ENCODE assay signal across 17 cellular contexts in genomic region chr11:86742436-86742805, GRCh38. TPM values are rescaled to one million over a fixed set of nuclear protein-coding genes. Genes with fewer than 3 reads are reported as not detected.
DNase-seq lines count a peak whose midpoint lies in the region; ATAC-seq, FAIRE-seq and TF ChIP-seq lines count a peak whose summit lies in the region.
"Had no signal": no experiment of that assay in that cellular context is flagged by ENCODE, and none has a peak within 500 bp of the region (broad histone marks: within the 10 kb centered on the region; RNA-seq: fewer than 3 reads in every experiment).

No MANE protein-coding gene starts in this region.

- TF ChIP-seq RAD21 in A549 (conservative IDR thresholded peaks at IDR 0.05 in 1 of 2, IDR thresholded peaks at IDR 0.05 in 1 of 2) = no peak

- ATAC-seq in A549 = peak; percentile 4 to 24; a peak in 3 of 6 replicates
- ATAC-seq in RWPE2 (ENCODE audit: low read depth) = no peak
- ATAC-seq: GM23338 had no signal

- peaks cover 4% of the 10 kb centered on the region for H3K27me3 Mint-ChIP-seq in progenitor cell of endocrine pancreas
- H3K27me3 Mint-ChIP-seq: naive B cell had no signal

- H3K36me3 ChIP-seq in RWPE2 (ENCODE audit: low read depth) = no peaks in the 10 kb centered on the region

- H3K4me2 ChIP-seq in A549 = peak overlapping the region; percentile 80
- H3K4me2 ChIP-seq: GM23338 had no signal

- H3K27ac ChIP-seq in A549 (peak overlapping the region; percentile 88 to 93), RWPE2 (ENCODE audit: poor library complexity, severe bottlenecking) (peak overlapping the region; percentile 99), epithelial cell of prostate (peak overlapping the region; percentile 95)

- no peak for TF ChIP-seq EP300 in A549 (IDR thresholded peaks at IDR 0.05)

- H3K27me3 ChIP-seq in RWPE2 (ENCODE audit: insufficient read depth, poor library complexity, severe bottlenecking) = no peaks in the 10 kb centered on the region

- POLR2A ChIA-PET in A549 (lab: Yijun Ruan, JAX) = interaction anchor here (0.7 to 1.1 kb wide), 3 partner anchors 56 to 134 kb away, joined by 3 to 5 read pairs (median 3); partner anchors contain the start of gene PRSS23

- no peak for TF ChIP-seq POLR2A in A549 (IDR thresholded peaks at IDR 0.05; ENCODE audit: low read length)

- H3K4me1 ChIP-seq in A549 (peaks cover 84% of the 10 kb centered on the region), RWPE2 (ENCODE audit: insufficient read depth, poor library complexity, severe bottlenecking) (peaks cover 55% of the 10 kb centered on the region)

- H3K9me3 ChIP-seq in A549 (peaks cover 6% of the 10 kb centered on the region; the same call in 1 of the 3 replicates), RWPE2 (ENCODE audit: severe bottlenecking) (no peaks in the 10 kb centered on the region)

- H3K9me3 Mint-ChIP-seq in progenitor cell of endocrine pancreas (ENCODE audit: low read depth) = peaks cover 3% of the 10 kb centered on the region
- H3K9me3 Mint-ChIP-seq: immature natural killer cell had no signal

- no peak for FAIRE-seq in A549 (lab: Jason Lieb, UNC)
- FAIRE-seq: GM12891 had no signal

- no peak overlapping the region for H3K4me3 ChIP-seq in A549
- H3K4me3 ChIP-seq in RWPE2 (ENCODE audit: severe bottlenecking) = no peak overlapping the region
- H3K4me3 ChIP-seq: GM23338 had no signal

- peaks cover 1% of the 10 kb centered on the region for H3K36me3 Mint-ChIP-seq in progenitor cell of endocrine pancreas (ENCODE audit: insufficient read depth)
- H3K36me3 Mint-ChIP-seq: immature natural killer cell, naive B cell had no signal

- peaks cover 9% of the 10 kb centered on the region for H3K4me1 Mint-ChIP-seq in progenitor cell of endocrine pancreas (ENCODE audit: low read depth)
- H3K4me1 Mint-ChIP-seq: immature natural killer cell, naive B cell had no signal

- CTCF ChIA-PET in A549 (lab: Yijun Ruan, JAX) = interaction anchor here (0.9 to 1.3 kb wide), 3 partner anchors 58 to 70 kb away, joined by 3 to 9 read pairs (median 6); partner anchors contain the start of gene PRSS23

- no peak for TF ChIP-seq CTCF in A549 (IDR thresholded peaks at IDR 0.05)
- no peak for TF ChIP-seq CTCF in RWPE2 (IDR thresholded peaks at IDR 0.05; ENCODE audit: poor library complexity, severe bottlenecking)
- TF ChIP-seq CTCF in progenitor cell of endocrine pancreas (IDR thresholded peaks at IDR 0.05; ENCODE audit: unreplicated experiment) = no peak

- 78% methylated on average over 3 of the region's 3 CpGs for WGBS in A549 (ENCODE audit: missing lambda C conversion rate)

- H3K27ac Mint-ChIP-seq in progenitor cell of endocrine pancreas = peak overlapping the region; percentile 71
- H3K27ac Mint-ChIP-seq: GM23338, immature natural killer cell, naive B cell had no signal

- H3K4me3 Mint-ChIP-seq in progenitor cell of endocrine pancreas (ENCODE audit: low read depth) = no peak overlapping the region
- H3K4me3 Mint-ChIP-seq: GM23338, immature natural killer cell, naive B cell had no signal

- DNase-seq in A549 (ENCODE audit: low read depth in 1 of 2, low spot score in 1 of 2) = peak in 1 of 2 experiments; percentile 52
- DNase-seq in RWPE2 (ENCODE audit: low spot score) = no peak
- DNase-seq in epithelial cell of prostate (ENCODE audit: low read depth, low spot score) = no peak
- no peak for DNase-seq in progenitor cell of endocrine pancreas (ENCODE audit: low spot score, unreplicated experiment)
- no peak for DNase-seq in retina
- DNase-seq in KG1 (lab: John Stamatoyannopoulos, UW) = no peak
- no peak for DNase-seq in amygdala (lab: John Stamatoyannopoulos, UW)
- DNase-seq in NK-92 (lab: John Stamatoyannopoulos, UW; ENCODE audit: unreplicated experiment) = no peak
- DNase-seq: activated effector memory CD4-positive, alpha-beta T cell treated with Interleukin-2 at 50 U/mL for 16 hours; DND-41; immature natural killer cell; naive B cell; NCI-H1048; T-helper 2 cell had no signal

TF ChIP-seq in A549, 52 proteins besides CTCF, POLR2A, EP300 and RAD21:
- TF ChIP-seq KDM5A (IDR thresholded peaks at IDR 0.05) (no peak), NFE2L2 (conservative IDR thresholded peaks at IDR 0.05; ENCODE audit: low read length) (no peak), CEBPB (IDR thresholded peaks at IDR 0.05) (no peak), PBX3 (IDR thresholded peaks at IDR 0.05) (no peak), HOXA7 (CRISPR knock-in tag; IDR thresholded peaks at IDR 0.05) (peak; percentile 3; the same call in 1 of the 2 replicates), RFX5 (IDR thresholded peaks at IDR 0.05) (no peak), ATOH8 (CRISPR knock-in tag; IDR thresholded peaks at IDR 0.05; ENCODE audit: low read depth) (peak; percentile 57; the same call in 1 of the 2 replicates)

RNA-seq across cellular contexts. Expression of gene PRSS23, which starts 57.9 kb away (rescaled TPM):
- polyA plus RNA-seq in A549 (2011; rRNA removed) (240 and 282 TPM in 2 replicates), A549 (2017; fragmentation: RNase III; extraction: RNeasy Plus Mini Kit Qiagen cat#74134 plus additional on column Dnase treatment) (199 to 247 TPM (median 217 TPM) in 3 replicates)
- 114 and 212 TPM in 2 replicates for polyA plus RNA-seq in A549 (2012; cell fraction: cytosol; rRNA removed)
- 111 and 129 TPM in 2 replicates for polyA plus RNA-seq in A549 (2012; cell fraction: nucleus; rRNA removed)
- 340 and 362 TPM in 2 replicates for polyA minus RNA-seq in A549 (2011; rRNA and poly(A)+ RNA removed)
- total RNA-seq in progenitor cell of endocrine pancreas = 31.6 and 34.5 TPM in 2 replicates
- total RNA-seq: OCI-LY7 had no signal
